ENCODE assay signal across 18 cellular contexts in the genomic region with DNA sequence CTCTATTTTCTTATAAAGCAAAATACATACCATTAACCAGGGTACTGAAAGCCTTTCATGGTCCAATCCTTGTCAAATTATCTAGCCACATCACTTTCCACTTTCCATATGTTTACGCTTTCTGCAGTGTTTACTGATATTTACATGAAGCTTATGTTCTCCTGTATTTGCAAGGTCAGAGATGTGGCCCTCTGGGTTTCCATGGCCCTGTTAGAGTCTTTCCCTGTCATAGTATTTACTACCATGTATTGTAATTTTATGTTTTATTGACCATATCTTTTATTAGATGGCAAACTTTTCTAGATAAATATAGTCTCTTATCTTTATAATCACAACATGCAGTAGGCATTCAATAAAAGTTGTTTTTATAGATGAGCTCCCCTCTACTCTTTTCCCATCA. TPM values are rescaled to one million over a fixed set of nuclear protein-coding genes. Genes with fewer than 3 reads are reported as not detected.
DNase-seq lines count a peak whose midpoint lies in the region; ATAC-seq, FAIRE-seq and TF ChIP-seq lines count a peak whose summit lies in the region.
"Had no signal": no experiment of that assay in that cellular context is flagged by ENCODE, and none has a peak within 500 bp of the region (broad histone marks: within the 10 kb centered on the region; RNA-seq: fewer than 3 reads in every experiment).

No MANE protein-coding gene starts in this region.

- TF ChIP-seq POLR2A in GM12891 (IDR thresholded peaks at IDR 0.05; ENCODE audit: low read depth, low read length): no peak
- TF ChIP-seq POLR2A in spleen (IDR thresholded peaks at IDR 0.05): no peak
- no peak for TF ChIP-seq POLR2A in gastroesophageal sphincter (IDR thresholded peaks at IDR 0.05)
- TF ChIP-seq POLR2A in stomach (IDR thresholded peaks at IDR 0.05): no peak

- ATAC-seq in gastroesophageal sphincter: no peak
- ATAC-seq: HCT116 had no signal

- 0 to 2% (median 0%) methylated on average over 1 of the region's 1 CpG for WGBS in spleen, 5 donors
- WGBS in gastroesophageal sphincter (ENCODE audit: low coverage in 1 of 2), 2 donors: 8 to 60% methylated on average over 1 of the region's 1 CpG
- WGBS in stomach, 5 donors: 0 to 4% (median 0%) methylated on average over 1 of the region's 1 CpG

- H3K4me1 ChIP-seq in spleen (peaks cover 0 to 31% (median 13%) of the 10 kb centered on the region in 6 donors), gastroesophageal sphincter (no peaks in the 10 kb centered on the region), stomach (no peaks in the 10 kb centered on the region)
- H3K4me1 ChIP-seq: Caco-2 had no signal

- FAIRE-seq in GM12891 (lab: Jason Lieb, UNC): peak; percentile 54
- FAIRE-seq: H54 had no signal

- TF ChIP-seq EP300 in gastroesophageal sphincter (IDR thresholded peaks at IDR 0.05): no peak
- no peak for TF ChIP-seq EP300 in stomach (IDR thresholded peaks at IDR 0.05)

- H3K4me3 ChIP-seq in spleen: no peak overlapping the region
- H3K4me3 ChIP-seq in gastroesophageal sphincter: no peak overlapping the region
- no peak overlapping the region for H3K4me3 ChIP-seq in stomach
- H3K4me3 ChIP-seq: GM23248 had no signal

- H3K27me3 ChIP-seq in spleen (replicated peaks in 1 of 7): no peaks in the 10 kb centered on the region
- H3K27me3 ChIP-seq in gastroesophageal sphincter: no peaks in the 10 kb centered on the region
- no peaks in the 10 kb centered on the region for H3K27me3 ChIP-seq in stomach

- DNase-seq in GM12891 (ENCODE audit: insufficient read length, low spot score): no peak
- DNase-seq in spleen: no peak
- DNase-seq in stomach: no peak
- DNase-seq in caudate nucleus (lab: John Stamatoyannopoulos, UW): no peak
- DNase-seq: 8988T; AML-193; Caco-2; CD8-positive, alpha-beta memory T cell; DND-41; GDM1; GM23248 had no signal

- H3K9me3 ChIP-seq in spleen (peaks cover 0 to 9% (median 0%) of the 10 kb centered on the region in 8 donors), gastroesophageal sphincter (peaks cover 0 to 25% (median 0%) of the 10 kb centered on the region in 3 donors), stomach (peaks cover 0 to 12% (median 2%) of the 10 kb centered on the region in 4 donors)

- intact Hi-C loops in spleen (cut with DNase I; ENCODE audit: low total_unique reads) (no loop called here), stomach (cut with DNase I; ENCODE audit: low total_unique reads) (no loop called here)

- no peak for TF ChIP-seq CTCF in 22Rv1 (IDR thresholded peaks at IDR 0.05)
- no peak for TF ChIP-seq CTCF in VCaP (conservative IDR thresholded peaks at IDR 0.05)
- no peak for TF ChIP-seq CTCF in spleen (IDR thresholded peaks at IDR 0.05 in 8 of 11, conservative IDR thresholded peaks at IDR 0.05 in 3 of 11)
- TF ChIP-seq CTCF in gastroesophageal sphincter (IDR thresholded peaks at IDR 0.05): no peak
- TF ChIP-seq CTCF in stomach (IDR thresholded peaks at IDR 0.05): no peak

- peak overlapping the region; percentile 79 for H3K27ac ChIP-seq in 22Rv1
- peak overlapping the region; percentile 93 for H3K27ac ChIP-seq in VCaP
- peak overlapping the region in 7 of 8 donors; percentile 3 to 74 (median 53) for H3K27ac ChIP-seq in spleen
- no peak overlapping the region for H3K27ac ChIP-seq in gastroesophageal sphincter
- H3K27ac ChIP-seq in stomach: peak overlapping the region in 1 of 5 donors; percentile 7
- no peak overlapping the region for H3K27ac ChIP-seq in caudate nucleus (ENCODE audit: low read depth, low read length)
- H3K27ac ChIP-seq: GM23248, KMS-11 had no signal

- H3K36me3 ChIP-seq in spleen (no peaks in the 10 kb centered on the region), gastroesophageal sphincter (no peaks in the 10 kb centered on the region), stomach (no peaks in the 10 kb centered on the region)

TF ChIP-seq in GM12891, 5 proteins besides CTCF, POLR2A, EP300 and RAD21:
- TF ChIP-seq POLR2AphosphoS5 (IDR thresholded peaks at IDR 0.05; ENCODE audit: low read depth, low read length) (no peak), TAF1 (IDR thresholded peaks at IDR 0.05; ENCODE audit: low read depth, low read length) (no peak), PAX5 (IDR thresholded peaks at IDR 0.05; ENCODE audit: insufficient read depth, low read length, severe bottlenecking) (no peak), POU2F2 (IDR thresholded peaks at IDR 0.05; ENCODE audit: low read depth, low read length) (no peak), SPI1 (IDR thresholded peaks at IDR 0.05; ENCODE audit: low read depth, low read length) (no peak)
TF ChIP-seq in GM12891: peak in this region for 0.

RNA-seq across cellular contexts. Expression of gene IGF1, which starts 23.5 kb away (rescaled TPM):
- polyA plus RNA-seq in GM12891 (2012; ENCODE audit: low read depth, missing spikeins): 47.5 TPM
- 10 to 100 TPM in 6 of 7 donors, 1 to 10 TPM in 1; 8.7 to 19.7 (median 11.5) TPM for total RNA-seq in spleen
- 1 to 10 TPM; 1.5 to 5.6 (median 4.2) TPM for polyA plus RNA-seq in spleen
- total RNA-seq in gastroesophageal sphincter: 10 to 100 TPM; 17.3 to 58.7 (median 43.1) TPM
- 10 to 100 TPM in 3 of 5 donors, 1 to 10 TPM in 1, under 1 TPM in 1; 0.89 to 14.5 (median 10.1) TPM for total RNA-seq in stomach
- polyA plus RNA-seq in stomach: 10 to 100 TPM in 2 of 3 donors, 1 to 10 TPM in 1; 4.0 to 10.9 (median 10.2) TPM
- total RNA-seq: HT1080 had no signal
- polyA plus RNA-seq: CD8-positive, alpha-beta memory T cell had no signal

Comparison
In these comparisons a context has a peak if more than half of its experiments do, and no peak if none do; other contexts are left out.
1. H3K27ac ChIP-seq: peak in 22Rv1 (single experiment), VCaP (single experiment) and spleen (7 of 8); none in gastroesophageal sphincter (0 of 4) and caudate nucleus (single experiment).